In the genomic region with DNA sequence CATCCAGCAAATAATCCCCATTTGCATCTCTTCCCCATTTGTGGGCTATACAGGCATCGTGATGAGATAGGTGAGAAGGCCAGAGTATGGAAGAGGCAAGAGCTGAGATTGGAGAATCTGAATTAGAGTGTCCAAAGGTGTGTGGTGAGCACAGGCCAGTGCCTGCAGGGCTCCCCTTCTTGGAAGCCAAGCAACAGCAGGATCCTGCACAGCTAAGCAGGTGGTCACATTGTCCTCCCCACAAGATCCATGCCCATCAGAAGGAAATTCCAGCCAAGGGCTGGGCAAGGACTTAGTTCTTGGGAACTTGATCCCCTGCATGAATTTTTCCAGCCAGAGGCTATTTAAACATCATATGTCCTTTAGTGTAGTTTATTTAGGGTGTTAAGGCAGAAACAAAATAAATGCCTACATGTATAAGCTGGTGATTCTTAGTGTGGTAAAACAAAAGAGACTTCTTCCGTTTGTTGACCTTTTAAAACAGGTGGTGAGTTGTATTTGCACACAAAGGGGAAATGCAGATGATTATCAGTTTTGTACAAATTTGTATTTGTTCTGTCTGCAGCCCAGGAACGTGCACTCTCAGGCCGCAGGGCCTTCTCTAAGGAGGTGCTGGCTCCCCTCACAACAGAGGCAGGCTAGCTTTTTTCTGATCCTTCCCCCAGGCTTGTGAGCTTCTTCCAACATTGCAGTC, we compare ENCODE assay signal across 15 cellular contexts.
DNase-seq lines count a peak whose midpoint lies in the region; ATAC-seq and TF ChIP-seq lines count a peak whose summit lies in the region.
"Had no signal": no experiment of that assay in that cellular context is flagged by ENCODE, and none has a peak within 500 bp of the region (broad histone marks: within the 10 kb centered on the region; RNA-seq: fewer than 3 reads in every experiment).

No MANE protein-coding gene starts in this region.

- no peak overlapping the region for H3K27ac ChIP-seq in GM23338 (ENCODE audit: low read depth)
- no peak overlapping the region for H3K27ac ChIP-seq in naive thymus-derived CD4-positive, alpha-beta T cell (ENCODE audit: low read depth, low read length)
- H3K27ac ChIP-seq: gastroesophageal sphincter, SK-N-MC, upper lobe of right lung had no signal

- DNase-seq in NCI-H748 (lab: John Stamatoyannopoulos, UW; ENCODE audit: unreplicated experiment) (peak; percentile 5), NCI-H748 treated with DMSO at 0.1 percent for 48 hours (lab: John Stamatoyannopoulos, UW) (no peak), GM23338 (ENCODE audit: low spot score) (no peak)
- DNase-seq in activated CD8-positive, alpha-beta T cell treated with anti-CD3 and anti-CD28 coated beads, Interleukin-2, amount 10 ng/mL, durations not matched to agents 7 days and 5 days = no peak
- no peak for DNase-seq in naive thymus-derived CD4-positive, alpha-beta T cell
- no peak for DNase-seq in activated T-cell treated with anti-CD3 and anti-CD28 coated beads, Interleukin-2, amount 50 U/mL, for 72 hours
- DNase-seq: activated naive CD4-positive, alpha-beta T cell treated with anti-CD3 and anti-CD28 coated beads, Interleukin-2, amount 50 U/mL, for 16 hours; GDM1; NCI-H2081 treated with DMSO at 0.1 percent for 48 hours; stimulated activated CD4-positive, alpha-beta T cell treated with anti-CD3 and anti-CD28 coated beads, Interleukin-1b, Interleukin-23, amount 100 ng/mL, for 48 hours; upper lobe of right lung had no signal

- H3K9me3 Mint-ChIP-seq in GM23338 = no peaks in the 10 kb centered on the region
- no peaks in the 10 kb centered on the region for H3K9me3 Mint-ChIP-seq in activated CD8-positive, alpha-beta T cell treated with anti-CD3 and anti-CD28 coated beads, Interleukin-2, amount 10 ng/mL, durations not matched to agents 7 days and 5 days (ENCODE audit: insufficient read depth)
- H3K9me3 Mint-ChIP-seq in naive thymus-derived CD4-positive, alpha-beta T cell = no peaks in the 10 kb centered on the region
- peaks cover 2% of the 10 kb centered on the region in 2 donors for H3K9me3 Mint-ChIP-seq in activated T-cell treated with anti-CD3 and anti-CD28 coated beads, Interleukin-2, amount 50 U/mL, for 72 hours

- H3K27ac Mint-ChIP-seq in GM23338 = no peak overlapping the region
- H3K27ac Mint-ChIP-seq in activated CD8-positive, alpha-beta T cell treated with anti-CD3 and anti-CD28 coated beads, Interleukin-2, amount 10 ng/mL, durations not matched to agents 7 days and 5 days = peak overlapping the region; percentile 53
- peak overlapping the region in 8 of 9 donors; percentile 20 to 72 (median 46) for H3K27ac Mint-ChIP-seq in naive thymus-derived CD4-positive, alpha-beta T cell
- no peak overlapping the region for H3K27ac Mint-ChIP-seq in activated T-cell treated with anti-CD3 and anti-CD28 coated beads, Interleukin-2, amount 50 U/mL, for 72 hours

- peaks cover 6% of the 10 kb centered on the region for H3K4me1 Mint-ChIP-seq in GM23338
- peaks cover 34% of the 10 kb centered on the region for H3K4me1 Mint-ChIP-seq in activated CD8-positive, alpha-beta T cell treated with anti-CD3 and anti-CD28 coated beads, Interleukin-2, amount 10 ng/mL, durations not matched to agents 7 days and 5 days (ENCODE audit: low read depth)
- peaks cover 37 to 97% (median 92%) of the 10 kb centered on the region in 7 donors for H3K4me1 Mint-ChIP-seq in naive thymus-derived CD4-positive, alpha-beta T cell
- peaks cover 44% of the 10 kb centered on the region for H3K4me1 Mint-ChIP-seq in activated T-cell treated with anti-CD3 and anti-CD28 coated beads, Interleukin-2, amount 50 U/mL, for 72 hours (ENCODE audit: low read depth)

- POLR2A ChIA-PET in activated CD8-positive, alpha-beta T cell treated with anti-CD3 and anti-CD28 coated beads, Interleukin-2, amount 10 ng/mL, durations not matched to agents 7 days and 5 days (lab: Charles Lee) = interaction anchor here (0.7 kb wide), 1 partner anchor 31 kb away, joined by 3 read pairs; no protein-coding TSS in a partner anchor
- POLR2A ChIA-PET in naive thymus-derived CD4-positive, alpha-beta T cell (lab: Charles Lee) = interaction anchor here (0.6 to 1.0 kb wide), 2 partner anchors 30 to 256 kb away, joined by 4 to 6 read pairs; no protein-coding TSS in a partner anchor

- no peaks in the 10 kb centered on the region for H3K4me1 ChIP-seq in GM23338 (ENCODE audit: insufficient read depth)
- peaks cover 33 to 41% of the 10 kb centered on the region in 2 donors for H3K4me1 ChIP-seq in naive thymus-derived CD4-positive, alpha-beta T cell (ENCODE audit: control insufficient read depth in 2 of 2, insufficient read depth in 2 of 2, low read length in 2 of 2)
- H3K4me1 ChIP-seq: gastroesophageal sphincter, upper lobe of right lung had no signal

- H4K20me1 ChIP-seq in GM23338 (replicated peaks; ENCODE audit: insufficient read depth) = peaks cover 22% of the 10 kb centered on the region; the same call in 1 of the 2 replicates

- ATAC-seq in GM23338 (peak; percentile 50), GM18861 (IDR thresholded peaks at IDR 0.05; ENCODE audit: unreplicated experiment) (no peak), HG02798 (IDR thresholded peaks at IDR 0.05; ENCODE audit: poor library complexity, unreplicated experiment) (no peak)
- no peak for ATAC-seq in activated CD8-positive, alpha-beta T cell treated with anti-CD3 and anti-CD28 coated beads, Interleukin-2, amount 10 ng/mL, durations not matched to agents 7 days and 5 days
- ATAC-seq in naive thymus-derived CD4-positive, alpha-beta T cell = no peak
- no peak for ATAC-seq in activated T-cell treated with anti-CD3 and anti-CD28 coated beads, Interleukin-2, amount 50 U/mL, for 72 hours (replicated peaks in 1 of 2)
- ATAC-seq: gastroesophageal sphincter, upper lobe of right lung had no signal

- H3K27me3 ChIP-seq in GM23338 (ENCODE audit: insufficient read depth) = peaks cover 63% of the 10 kb centered on the region
- H3K27me3 ChIP-seq in naive thymus-derived CD4-positive, alpha-beta T cell (ENCODE audit: control insufficient read depth in 2 of 2, insufficient read depth in 2 of 2, low read length in 2 of 2) = no peaks in the 10 kb centered on the region
- H3K27me3 ChIP-seq: gastroesophageal sphincter, upper lobe of right lung had no signal

- no peak for TF ChIP-seq CTCF in GM23338 (conservative IDR thresholded peaks at IDR 0.05; ENCODE audit: low read depth in 2 of 2)

- H3F3A ChIP-seq in GM23338 (replicated peaks; ENCODE audit: low read depth) = no peaks in the 10 kb centered on the region

- CTCF ChIA-PET in activated CD8-positive, alpha-beta T cell treated with anti-CD3 and anti-CD28 coated beads, Interleukin-2, amount 10 ng/mL, durations not matched to agents 7 days and 5 days (lab: Charles Lee) = interaction anchor here (0.8 kb wide), 1 partner anchor 11 kb away, joined by 3 read pairs; no protein-coding TSS in a partner anchor
- CTCF ChIA-PET in naive thymus-derived CD4-positive, alpha-beta T cell (lab: Charles Lee) = interaction anchor here (0.6 kb wide), 1 partner anchor 136 kb away, joined by 3 read pairs; no protein-coding TSS in a partner anchor

- H3K36me3 ChIP-seq in GM23338 (ENCODE audit: insufficient read depth) = no peaks in the 10 kb centered on the region
- H3K36me3 ChIP-seq in naive thymus-derived CD4-positive, alpha-beta T cell (ENCODE audit: control insufficient read depth in 2 of 3, insufficient read depth in 3 of 3, low read length in 3 of 3) = no peaks in the 10 kb centered on the region
- H3K36me3 ChIP-seq: gastroesophageal sphincter, upper lobe of right lung had no signal

- H3K79me2 ChIP-seq in GM23338 (replicated peaks; ENCODE audit: insufficient read depth) = no peaks in the 10 kb centered on the region

- no peaks in the 10 kb centered on the region for H3K9me3 ChIP-seq in naive thymus-derived CD4-positive, alpha-beta T cell (ENCODE audit: control insufficient read depth in 2 of 3, low read length in 3 of 3)
- H3K9me3 ChIP-seq: gastroesophageal sphincter, upper lobe of right lung had no signal

- no peaks in the 10 kb centered on the region for H3K9me2 ChIP-seq in GM23338 (ENCODE audit: insufficient read depth)

- intact Hi-C loops in naive thymus-derived CD4-positive, alpha-beta T cell (cut with micrococcal nuclease) = no loop called here

- no peak overlapping the region for H3K4me3 Mint-ChIP-seq in GM23338
- no peak overlapping the region for H3K4me3 Mint-ChIP-seq in activated CD8-positive, alpha-beta T cell treated with anti-CD3 and anti-CD28 coated beads, Interleukin-2, amount 10 ng/mL, durations not matched to agents 7 days and 5 days
- peak overlapping the region in 9 of 10 donors; percentile 0 to 54 (median 34) for H3K4me3 Mint-ChIP-seq in naive thymus-derived CD4-positive, alpha-beta T cell
- H3K4me3 Mint-ChIP-seq in activated T-cell treated with anti-CD3 and anti-CD28 coated beads, Interleukin-2, amount 50 U/mL, for 72 hours = peak overlapping the region in 1 of 2 donors; percentile 7

- no peaks in the 10 kb centered on the region for H3K36me3 Mint-ChIP-seq in GM23338 (ENCODE audit: low read depth)
- H3K36me3 Mint-ChIP-seq in activated CD8-positive, alpha-beta T cell treated with anti-CD3 and anti-CD28 coated beads, Interleukin-2, amount 10 ng/mL, durations not matched to agents 7 days and 5 days (ENCODE audit: low read depth) = peaks cover 20% of the 10 kb centered on the region
- peaks cover 0 to 17% (median 4%) of the 10 kb centered on the region in 5 donors for H3K36me3 Mint-ChIP-seq in naive thymus-derived CD4-positive, alpha-beta T cell
- no peaks in the 10 kb centered on the region for H3K36me3 Mint-ChIP-seq in activated T-cell treated with anti-CD3 and anti-CD28 coated beads, Interleukin-2, amount 50 U/mL, for 72 hours (ENCODE audit: insufficient read depth in 2 of 2)

- H3K27me3 Mint-ChIP-seq in GM23338 (ENCODE audit: insufficient read depth, low read depth, poor library complexity) = peaks cover 44% of the 10 kb centered on the region
- H3K27me3 Mint-ChIP-seq in activated CD8-positive, alpha-beta T cell treated with anti-CD3 and anti-CD28 coated beads, Interleukin-2, amount 10 ng/mL, durations not matched to agents 7 days and 5 days (ENCODE audit: low read depth) = no peaks in the 10 kb centered on the region
- no peaks in the 10 kb centered on the region for H3K27me3 Mint-ChIP-seq in naive thymus-derived CD4-positive, alpha-beta T cell
- H3K27me3 Mint-ChIP-seq in activated T-cell treated with anti-CD3 and anti-CD28 coated beads, Interleukin-2, amount 50 U/mL, for 72 hours (ENCODE audit: low read depth) = no peaks in the 10 kb centered on the region

- no peak overlapping the region for H3K4me3 ChIP-seq in GM23338
- H3K4me3 ChIP-seq in naive thymus-derived CD4-positive, alpha-beta T cell (ENCODE audit: low read length) = no peak overlapping the region
- H3K4me3 ChIP-seq: gastroesophageal sphincter, SK-N-MC, upper lobe of right lung had no signal

- no peak overlapping the region for H3K4me2 ChIP-seq in GM23338

- H2AFZ ChIP-seq in GM23338 = no peak overlapping the region

TF ChIP-seq in GM23338, 12 proteins besides CTCF, POLR2A, EP300 and RAD21 (continues in another document):
- TF ChIP-seq CREB1 (CRISPR knock-in tag; IDR thresholded peaks at IDR 0.05; ENCODE audit: low read depth) (no peak), ZNF331 (CRISPR knock-in tag; IDR thresholded peaks at IDR 0.05; ENCODE audit: low read depth) (no peak), NANOG (IDR thresholded peaks at IDR 0.05; ENCODE audit: borderline replicate concordance) (no peak), JUNB (IDR thresholded peaks at IDR 0.05; ENCODE audit: unreplicated experiment) (no peak), EZH2 (IDR thresholded peaks at IDR 0.05; ENCODE audit: low read depth, unreplicated experiment) (no peak), STAT1 (IDR thresholded peaks at IDR 0.05; ENCODE audit: unreplicated experiment) (no peak)

Comparison
In these comparisons a context has a peak if more than half of its experiments do, and no peak if none do; other contexts are left out.
1. H3K27ac Mint-ChIP-seq: peak in activated CD8-positive, alpha-beta T cell treated with anti-CD3 and anti-CD28 coated beads, Interleukin-2, amount 10 ng/mL, durations not matched to agents 7 days and 5 days (single experiment) and naive thymus-derived CD4-positive, alpha-beta T cell (8 of 9); none in GM23338 (single experiment) and activated T-cell treated with anti-CD3 and anti-CD28 coated beads, Interleukin-2, amount 50 U/mL, for 72 hours (single experiment).
2. H3K4me3 Mint-ChIP-seq: peak in naive thymus-derived CD4-positive, alpha-beta T cell (9 of 10); none in GM23338 (single experiment) and activated CD8-positive, alpha-beta T cell treated with anti-CD3 and anti-CD28 coated beads, Interleukin-2, amount 10 ng/mL, durations not matched to agents 7 days and 5 days (single experiment).